15 cellular contexts compared by ENCODE assay signal in the genomic region with DNA sequence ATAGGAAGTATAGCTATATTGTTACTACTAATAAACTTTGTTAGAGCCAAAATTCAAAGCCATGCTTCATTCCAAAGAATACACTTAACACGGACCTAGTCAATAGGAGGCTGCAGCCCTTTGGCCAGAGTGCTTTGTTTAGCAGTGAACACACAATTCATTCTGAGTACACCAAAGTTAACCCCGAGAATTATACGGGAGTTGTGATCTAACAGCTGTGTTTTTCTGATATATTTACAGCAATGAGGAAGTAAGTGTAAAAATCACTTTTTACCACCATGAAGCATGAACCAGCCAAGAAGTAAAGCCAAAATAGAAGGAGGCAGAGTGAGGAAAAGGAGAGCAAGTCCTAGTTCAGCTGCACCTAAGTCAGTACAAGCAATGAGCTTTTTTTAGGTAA.
DNase-seq lines count a peak whose midpoint lies in the region; ATAC-seq, FAIRE-seq and TF ChIP-seq lines count a peak whose summit lies in the region.
"Had no signal": no experiment of that assay in that cellular context is flagged by ENCODE, and none has a peak within 500 bp of the region (broad histone marks: within the 10 kb centered on the region; RNA-seq: fewer than 3 reads in every experiment).

No MANE protein-coding gene starts in this region.

- intact Hi-C loops in Right ventricle myocardium superior (cut with DNase I) (loop anchor here (10.0 kb wide), 1 partner anchor 153 kb away; a partner anchor contains a TSS), mammary epithelial cell (cut with micrococcal nuclease) (no loop called here)

- H3K4ac ChIP-seq in H1 (replicated peaks; ENCODE audit: insufficient read length, low read depth, low read length) (no peak overlapping the region), trophoblast cell (ENCODE audit: low read depth, low read length) (no peak overlapping the region)

- peaks cover 0 to 32% of the 10 kb centered on the region in 2 donors for H3K4me1 ChIP-seq in right atrium auricular region
- H3K4me1 ChIP-seq in H1 (replicated peaks in 1 of 4; ENCODE audit: control insufficient read depth in 3 of 4, insufficient read depth in 4 of 4, low read length in 3 of 4): peaks cover 0 to 10% (median 5%) of the 10 kb centered on the region in 4 experiments; a peak in 2 of 7 replicates
- no peaks in the 10 kb centered on the region for H3K4me1 ChIP-seq in trophoblast cell (ENCODE audit: control insufficient read depth in 1 of 2, insufficient read depth in 2 of 2, low read length in 2 of 2)
- no peaks in the 10 kb centered on the region for H3K4me1 ChIP-seq in mammary epithelial cell (ENCODE audit: insufficient read depth, low read length)
- H3K4me1 ChIP-seq: foreskin keratinocyte had no signal

- H4K20me1 ChIP-seq in H1 (replicated peaks in 1 of 2; ENCODE audit: control insufficient read depth in 1 of 2, insufficient read depth in 2 of 2, low read length in 2 of 2) (no peaks in the 10 kb centered on the region), mammary epithelial cell (ENCODE audit: insufficient read depth, low read length) (no peaks in the 10 kb centered on the region)

- CTCF ChIA-PET in H1 (lab: Charles Lee; ENCODE audit: partially characterized antibody): interaction anchor here (0.9 to 1.5 kb wide), 3 partner anchors 9 to 472 kb away, joined by 3 to 4 read pairs (median 4); no protein-coding TSS in a partner anchor
- CTCF ChIA-PET in mammary epithelial cell (lab: Charles Lee; ENCODE audit: low non-redundant PET): no interaction called here

- H3K79me2 ChIP-seq in H1 (ENCODE audit: control insufficient read depth in 1 of 2, insufficient read depth in 2 of 2, low read length in 2 of 2) (no peaks in the 10 kb centered on the region), trophoblast cell (ENCODE audit: control insufficient read depth, insufficient read depth, low read length, poor library complexity) (no peaks in the 10 kb centered on the region), mammary epithelial cell (ENCODE audit: insufficient read depth, low read length) (no peaks in the 10 kb centered on the region)

- peak overlapping the region; percentile 77 to 88 for H3K27ac ChIP-seq in right atrium auricular region
- no peak overlapping the region for H3K27ac ChIP-seq in H1 (ENCODE audit: low read depth, low read length)
- H3K27ac ChIP-seq in trophoblast cell (ENCODE audit: low read depth, low read length): peak overlapping the region; percentile 92
- H3K27ac ChIP-seq in mammary epithelial cell (ENCODE audit: insufficient read depth, low read depth, low read length): no peak overlapping the region
- H3K27ac ChIP-seq: foreskin keratinocyte, WERI-Rb-1 had no signal

- no peak overlapping the region for H2BK15ac ChIP-seq in H1 (ENCODE audit: low read length)

- H3K36me3 ChIP-seq in right atrium auricular region (no peaks in the 10 kb centered on the region), H1 (ENCODE audit: control insufficient read depth in 2 of 4, insufficient read depth in 4 of 4, low read length in 3 of 4) (no peaks in the 10 kb centered on the region), trophoblast cell (ENCODE audit: control insufficient read depth in 1 of 2, insufficient read depth in 2 of 2, low read length in 2 of 2) (no peaks in the 10 kb centered on the region), mammary epithelial cell (ENCODE audit: insufficient read depth, low read length) (no peaks in the 10 kb centered on the region)
- H3K36me3 ChIP-seq: upper lobe of right lung, WERI-Rb-1 had no signal

- no peak overlapping the region for H3K56ac ChIP-seq in H1 (replicated peaks; ENCODE audit: insufficient read length, low read depth, low read length)

- H3K14ac ChIP-seq in H1 (ENCODE audit: insufficient read length): no peak overlapping the region
- no peak overlapping the region for H3K14ac ChIP-seq in trophoblast cell (ENCODE audit: low read length)

- H3K27me3 ChIP-seq in right atrium auricular region (no peaks in the 10 kb centered on the region), H1 (replicated peaks in 1 of 4; ENCODE audit: control insufficient read depth in 3 of 4, extremely low read depth in 1 of 4, insufficient read depth in 3 of 4, low read length in 3 of 4) (no peaks in the 10 kb centered on the region; a peak in 1 of 7 replicates), trophoblast cell (ENCODE audit: insufficient read depth, low read length) (no peaks in the 10 kb centered on the region), mammary epithelial cell (ENCODE audit: insufficient read depth, low read length) (no peaks in the 10 kb centered on the region)
- H3K27me3 ChIP-seq: foreskin keratinocyte, upper lobe of right lung had no signal

- H2AK5ac ChIP-seq in H1 (ENCODE audit: low read depth, low read length) (no peak overlapping the region), trophoblast cell (ENCODE audit: low read length) (peak overlapping the region; percentile 91)

- 70% methylated on average over 3 of the region's 3 CpGs; no CpG with 5 or more reads in 1 of the 2 experiments for WGBS in H1 (ENCODE audit: extremely low coverage in 1 of 2, insufficient coverage in 1 of 2, insufficient read length in 1 of 2, insufficient replicate concordance in 2 of 2, low coverage in 1 of 2, low lambda C conversion rate in 2 of 2, missing lambda C conversion rate in 1 of 2), 2 experiments
- no CpG with 5 or more reads among the region's 3 CpGs for WGBS in trophoblast cell (ENCODE audit: extremely low coverage, insufficient coverage, insufficient read length)
- 56% methylated on average over 3 of the region's 3 CpGs for WGBS in mammary epithelial cell (ENCODE audit: low coverage, missing lambda C conversion rate)

- H3K4me2 ChIP-seq in H1 (ENCODE audit: insufficient read depth in 1 of 2, low read depth in 2 of 2, low read length in 2 of 2): no peak overlapping the region
- no peak overlapping the region for H3K4me2 ChIP-seq in trophoblast cell (ENCODE audit: low read length)
- H3K4me2 ChIP-seq in mammary epithelial cell (ENCODE audit: insufficient read depth, low read depth, low read length): no peak overlapping the region

- H2BK120ac ChIP-seq in H1 (replicated peaks; ENCODE audit: low read depth, low read length) (no peak overlapping the region), trophoblast cell (ENCODE audit: insufficient read depth, low read length, poor library complexity) (peak overlapping the region; percentile 66)

- no peak overlapping the region for H2BK20ac ChIP-seq in H1 (ENCODE audit: low read length)

- TF ChIP-seq POLR2A in H1 (IDR thresholded peaks at IDR 0.05; ENCODE audit: control extremely low read depth in 1 of 2, low read depth in 2 of 2, low read length in 2 of 2): no peak

- TF ChIP-seq RAD21 in H1 (IDR thresholded peaks at IDR 0.05 in 1 of 2, conservative IDR thresholded peaks at IDR 0.05 in 1 of 2; ENCODE audit: low read depth in 2 of 2, low read length in 2 of 2): no peak

- no peak overlapping the region for H2BK12ac ChIP-seq in H1 (ENCODE audit: low read depth, low read length)
- H2BK12ac ChIP-seq in trophoblast cell (ENCODE audit: low read length): peak overlapping the region; percentile 76

- TF ChIP-seq CTCF in right atrium auricular region (IDR thresholded peaks at IDR 0.05): no peak
- no peak for TF ChIP-seq CTCF in H1 (IDR thresholded peaks at IDR 0.05; ENCODE audit: control extremely low read depth in 1 of 3, insufficient read depth in 1 of 3, low read depth in 1 of 3, low read length in 3 of 3)
- no peak for TF ChIP-seq CTCF in mammary epithelial cell (conservative IDR thresholded peaks at IDR 0.05 in 1 of 2, IDR thresholded peaks at IDR 0.05 in 1 of 2; ENCODE audit: extremely low read depth in 1 of 2, insufficient read depth in 1 of 2, low read depth in 1 of 2, low read length in 2 of 2)

- dilution Hi-C loops in mammary epithelial cell (cut with HindIII; ENCODE audit: low sequenced_read_pairs): no loop called here

- FAIRE-seq in H1 (lab: Jason Lieb, UNC): no peak
- FAIRE-seq: keratinocyte had no signal

- no peak overlapping the region for H4K12ac ChIP-seq in trophoblast cell (ENCODE audit: low read depth, low read length)

- H4K5ac ChIP-seq in H1 (ENCODE audit: insufficient read length, low read depth, low read length): no peak overlapping the region

- no peak overlapping the region for H3K18ac ChIP-seq in H1 (ENCODE audit: extremely low read depth, low read length)
- no peak overlapping the region for H3K18ac ChIP-seq in trophoblast cell (ENCODE audit: low read length)

- H3K23me2 ChIP-seq in H1 (ENCODE audit: low read depth, low read length): no peaks in the 10 kb centered on the region

- no TSS peak for BruUV-seq in mammary epithelial cell (replicated peaks; lab: Mats Ljungman, UMichigan)

- ATAC-seq in Right ventricle myocardium superior (ENCODE audit: poor library complexity): no peak
- ATAC-seq: activated naive CD8-positive, alpha-beta T cell treated with anti-CD3 and anti-CD28 coated beads, Interleukin-2, amount 50 U/mL, for 24 hours; foreskin keratinocyte had no signal

- in situ Hi-C loops in mammary epithelial cell (cut with MboI; ENCODE audit: low sequenced_read_pairs in 2 of 2): no loop called here

- no peak overlapping the region for H3K23ac ChIP-seq in H1 (ENCODE audit: insufficient read length)
- H3K23ac ChIP-seq in trophoblast cell (ENCODE audit: low read length): no peak overlapping the region

- no peak for DNase-seq in right atrium auricular region (ENCODE audit: low spot score)
- no peak for DNase-seq in Right ventricle myocardium superior
- no peak for DNase-seq in H1 (ENCODE audit: low read depth in 1 of 2, low spot score in 2 of 2)
- no peak for DNase-seq in trophoblast cell
- DNase-seq in activated CD4-positive, alpha-beta T cell treated with anti-CD3 and anti-CD28 coated beads, Interleukin-2, amount 50 U/mL, for 4 hours: no peak
- no peak for DNase-seq in mammary epithelial cell
- DNase-seq in activated naive CD4-positive, alpha-beta T cell (lab: John Stamatoyannopoulos, UW): no peak
- DNase-seq in HUDEP-2 (lab: John Stamatoyannopoulos, UW; ENCODE audit: unreplicated experiment in 76 of 76): no peak
- DNase-seq: activated naive CD8-positive, alpha-beta T cell treated with anti-CD3 and anti-CD28 coated beads, Interleukin-2, amount 50 U/mL, for 24 hours; foreskin keratinocyte; NCI-H146; stimulated activated CD4-positive, alpha-beta T cell treated with anti-CD3 and anti-CD28 coated beads, Interleukin-12 subunit alpha, Interleukin-12 subunit beta, amount 100 ng/mL, for 4 hours; upper lobe of right lung; WERI-Rb-1 had no signal

- no peak overlapping the region for H4K91ac ChIP-seq in H1 (replicated peaks; ENCODE audit: insufficient read length, low read length)
- peak overlapping the region; percentile 65 for H4K91ac ChIP-seq in trophoblast cell (ENCODE audit: low read depth, low read length)

- H2AFZ ChIP-seq in H1 (ENCODE audit: low read length) (peak overlapping the region; percentile 5; the same call in 1 of the 2 replicates), trophoblast cell (ENCODE audit: insufficient read depth, low read length, poor library complexity) (no peak overlapping the region), mammary epithelial cell (ENCODE audit: low read depth, low read length) (no peak overlapping the region)

- POLR2A ChIA-PET in H1 (lab: Charles Lee; ENCODE audit: partially characterized antibody): no interaction called here

- no peak overlapping the region for H4K8ac ChIP-seq in H1 (ENCODE audit: extremely low read depth, insufficient read depth, low read length)
- peak overlapping the region; percentile 67 for H4K8ac ChIP-seq in trophoblast cell (ENCODE audit: low read depth, low read length)

- H2BK5ac ChIP-seq in H1 (ENCODE audit: low read depth, low read length): no peak overlapping the region
- H2BK5ac ChIP-seq in trophoblast cell (ENCODE audit: low read depth, low read length, poor library complexity): peak overlapping the region; percentile 79

- no peak for TF ChIP-seq EP300 in H1 (IDR thresholded peaks at IDR 0.05; ENCODE audit: borderline replicate concordance in 1 of 2, low read depth in 2 of 2, low read length in 2 of 2)

- no peak overlapping the region for H3K9ac ChIP-seq in H1 (replicated peaks in 1 of 4; ENCODE audit: extremely low read depth in 1 of 4, low read depth in 3 of 4, low read length in 3 of 4)
- no peak overlapping the region for H3K9ac ChIP-seq in trophoblast cell (ENCODE audit: low read length)
- no peak overlapping the region for H3K9ac ChIP-seq in mammary epithelial cell (ENCODE audit: insufficient read depth, low read length)

- H3K4me3 ChIP-seq in right atrium auricular region: no peak overlapping the region
- no peak overlapping the region for H3K4me3 ChIP-seq in H1 (ENCODE audit: extremely low read depth in 1 of 4, insufficient read depth in 2 of 4, low read depth in 3 of 4, low read length in 4 of 4)
- no peak overlapping the region for H3K4me3 ChIP-seq in trophoblast cell (ENCODE audit: low read depth, low read length)
- no peak overlapping the region for H3K4me3 ChIP-seq in mammary epithelial cell (replicated peaks in 1 of 3; ENCODE audit: insufficient read depth in 1 of 3, low read depth in 2 of 3, low read length in 3 of 3)
- H3K4me3 ChIP-seq: upper lobe of right lung had no signal

- no peaks in the 10 kb centered on the region for H3K79me1 ChIP-seq in H1 (ENCODE audit: low read depth, low read length)
- peaks cover 18% of the 10 kb centered on the region for H3K79me1 ChIP-seq in trophoblast cell (ENCODE audit: low read length)

- H3K9me3 ChIP-seq in right atrium auricular region: no peaks in the 10 kb centered on the region
- H3K9me3 ChIP-seq in H1 (ENCODE audit: insufficient read depth in 2 of 2, low read depth in 1 of 2, low read length in 1 of 2): no peaks in the 10 kb centered on the region
- H3K9me3 ChIP-seq in trophoblast cell (ENCODE audit: insufficient read depth, low read depth, low read length): no peaks in the 10 kb centered on the region
- no peaks in the 10 kb centered on the region for H3K9me3 ChIP-seq in mammary epithelial cell (replicated peaks; ENCODE audit: insufficient read depth, low read length)
- H3K9me3 ChIP-seq: upper lobe of right lung had no signal

Comparison
In these comparisons a context has a peak if more than half of its experiments do, and no peak if none do; other contexts are left out.
1. H3K27ac ChIP-seq: peak in right atrium auricular region (2 of 2) and trophoblast cell (single experiment); none in H1 (single experiment) and mammary epithelial cell (single experiment).